Comparison of ENCODE assay signal across 10 cellular contexts in genomic region chr1:219582310-219582709, GRCh38. TPM values are rescaled to one million over a fixed set of nuclear protein-coding genes. Genes with fewer than 3 reads are reported as not detected.
DNase-seq lines count a peak whose midpoint lies in the region; ATAC-seq and TF ChIP-seq lines count a peak whose summit lies in the region.
"Had no signal": no experiment of that assay in that cellular context is flagged by ENCODE, and none has a peak within 500 bp of the region (broad histone marks: within the 10 kb centered on the region; RNA-seq: fewer than 3 reads in every experiment).

No MANE protein-coding gene starts in this region.

- no peak overlapping the region for H3K4me3 ChIP-seq in AG09309 (ENCODE audit: control insufficient read depth, low read depth, low read length)
- H3K4me3 ChIP-seq in adipocyte (ENCODE audit: low read length) = no peak overlapping the region
- H3K4me3 ChIP-seq in esophagus muscularis mucosa = no peak overlapping the region

- H3K9me3 ChIP-seq in adipocyte (ENCODE audit: control insufficient read depth, low read length) (no peaks in the 10 kb centered on the region), esophagus muscularis mucosa (no peaks in the 10 kb centered on the region)

- intact Hi-C loops in esophagus muscularis mucosa (cut with DNase I) = no loop called here

- WGBS in esophagus muscularis mucosa = 45% methylated on average over 1 of the region's 1 CpG

- H3K27me3 ChIP-seq in adipocyte (replicated peaks; ENCODE audit: control insufficient read depth, insufficient read depth, low read length) (peaks cover 15% of the 10 kb centered on the region), esophagus muscularis mucosa (no peaks in the 10 kb centered on the region)

- peaks cover 9% of the 10 kb centered on the region for H3K4me1 ChIP-seq in adipocyte (ENCODE audit: control insufficient read depth, insufficient read depth, low read length)
- peaks cover 0 to 7% (median 0%) of the 10 kb centered on the region in 4 donors for H3K4me1 ChIP-seq in esophagus muscularis mucosa

- TF ChIP-seq CTCF in AG09309 (IDR thresholded peaks at IDR 0.05; ENCODE audit: control insufficient read depth, insufficient read depth, low read depth, low read length, missing control alignments) (no peak), esophagus muscularis mucosa (IDR thresholded peaks at IDR 0.05) (no peak), GM13977 (IDR thresholded peaks at IDR 0.05; ENCODE audit: extremely low read depth, insufficient read depth, missing control alignments) (no peak)

- no peak for TF ChIP-seq EP300 in esophagus muscularis mucosa (IDR thresholded peaks at IDR 0.05)

- H3K36me3 ChIP-seq in adipocyte (ENCODE audit: control insufficient read depth, insufficient read depth, low read length, severe bottlenecking) (no peaks in the 10 kb centered on the region), esophagus muscularis mucosa (no peaks in the 10 kb centered on the region)

- in situ Hi-C loops in GM13977 (cut with MboI; ENCODE audit: low pct_unique_long_range_greater_than_20kb, low sequenced_read_pairs, unreplicated experiment) = no loop called here

- ATAC-seq in GM19395 (IDR thresholded peaks at IDR 0.05; ENCODE audit: unreplicated experiment) (peak; percentile 79), HG03442 (IDR thresholded peaks at IDR 0.05; ENCODE audit: unreplicated experiment) (peak; percentile 53)
- ATAC-seq: Panc1 had no signal

- DNase-seq in AG09309 (ENCODE audit: low read depth) = peak; percentile 55
- peak; percentile 67 for DNase-seq in adipocyte (ENCODE audit: low read depth)
- no peak for DNase-seq in esophagus muscularis mucosa (ENCODE audit: extremely low spot score)
- DNase-seq in activated gamma-delta T cell (lab: John Stamatoyannopoulos, UW) = no peak
- DNase-seq in GM13977 (ENCODE audit: low spot score) = no peak
- no peak for DNase-seq in NCI-H446 treated with DMSO at 0.1 percent for 48 hours (lab: John Stamatoyannopoulos, UW)
- DNase-seq: posterior cingulate gyrus had no signal

- H3K9ac ChIP-seq in adipocyte (ENCODE audit: low read length) = no peak overlapping the region

- H3K27ac ChIP-seq in esophagus muscularis mucosa (replicated peaks in 1 of 4) = no peak overlapping the region

- TF ChIP-seq POLR2A in esophagus muscularis mucosa (IDR thresholded peaks at IDR 0.05; ENCODE audit: low read depth) = no peak

RNA-seq across cellular contexts. Expression of gene ZC3H11B, which starts 30.6 kb away (rescaled TPM):
- not detected for total RNA-seq in esophagus muscularis mucosa

Comparison
In these comparisons a context has a peak if more than half of its experiments do, and no peak if none do; other contexts are left out.
1. DNase-seq: peak in AG09309 (single experiment) and adipocyte (single experiment); none in esophagus muscularis mucosa (single experiment), activated gamma-delta T cell (single experiment), GM13977 (single experiment) and NCI-H446 treated with DMSO at 0.1 percent for 48 hours (single experiment).